26 cellular contexts compared by ENCODE assay signal in genomic region chr22:20453222-20453621, GRCh38.
"Had no signal": no experiment of that assay in that cellular context is flagged by ENCODE, and none has a peak within 500 bp of the region (broad histone marks: within the 10 kb centered on the region; RNA-seq: fewer than 3 reads in every experiment).

No MANE protein-coding gene starts in this region.

- H3K4me1 ChIP-seq: colonic mucosa, gastrocnemius medialis had no signal

- DNase-seq: colonic mucosa; cortex of kidney; effector CD8-positive, alpha-beta T cell; effector memory CD8-positive, alpha-beta T cell; endodermal cell; erythroblast; esophagus squamous epithelium; foreskin fibroblast; foreskin melanocyte; gastrocnemius medialis; glutamatergic neuron; head of caudate nucleus; heart right ventricle; hippocampal formation; left cardiac atrium; left lung; left ventricle myocardium superior; mesenchymal stem cell; mucosa of descending colon; naive B cell had no signal

- H3K36me3 ChIP-seq: colonic mucosa had no signal

- H3K27ac ChIP-seq: colonic mucosa, epithelial cell of prostate, esophagus squamous epithelium, gastrocnemius medialis, heart right ventricle, left lung, lower lobe of right lung had no signal

- ATAC-seq: effector memory CD8-positive, alpha-beta T cell; esophagus mucosa; gastrocnemius medialis; heart right ventricle; left cardiac atrium; left lung; left ventricle myocardium superior; lower lobe of right lung; mucosa of descending colon had no signal

- H3K4me3 ChIP-seq: colonic mucosa, esophagus squamous epithelium, gastrocnemius medialis, heart right ventricle, left lung, lower lobe of right lung, mucosa of descending colon had no signal

- H3K27me3 ChIP-seq: colonic mucosa, esophagus squamous epithelium, gastrocnemius medialis, heart right ventricle, left lung had no signal

- FAIRE-seq: endometrium, islet of Langerhans, keratinocyte had no signal

- H3K9me3 ChIP-seq: colonic mucosa, esophagus squamous epithelium, gastrocnemius medialis, heart right ventricle, left lung, lower lobe of right lung, mucosa of descending colon had no signal
